ENCODE assay signal across 18 cellular contexts in genomic region chr2:32805104-32806095, GRCh38.
A peak's percentile ranks its signal among the peaks of the same experiment; 100 is the strongest.
DNase-seq lines count a peak whose midpoint lies in the region; ATAC-seq, FAIRE-seq and TF ChIP-seq lines count a peak whose summit lies in the region.
"Had no signal": no experiment of that assay in that cellular context is flagged by ENCODE, and none has a peak within 500 bp of the region (broad histone marks: within the 10 kb centered on the region; RNA-seq: fewer than 3 reads in every experiment).

No MANE protein-coding gene starts in this region.

- H3K4me2 ChIP-seq in astrocyte (ENCODE audit: low read length) = peak overlapping the region; percentile 14

- no peak overlapping the region for H3K4me3 Mint-ChIP-seq in astrocyte (ENCODE audit: unreplicated experiment)
- H3K4me3 Mint-ChIP-seq: activated CD4-positive, alpha-beta T cell treated with anti-CD3 and anti-CD28 coated beads for 36 hours; activated T-cell treated with anti-CD3 and anti-CD28 coated beads, Interleukin-2, amount 50 U/mL, for 24 hours; T-helper 1 cell treated with Interleukin-12 subunit alpha and Interleukin-12 subunit beta and Interleukin-4 antibody, amounts not matched to agents 30 μg/mL and 1 μg/mL, for 36 hours had no signal

- H3K27me3 ChIP-seq in heart left ventricle (no peaks in the 10 kb centered on the region), right atrium auricular region (no peaks in the 10 kb centered on the region), astrocyte (ENCODE audit: insufficient read depth, low read length) (no peaks in the 10 kb centered on the region)
- H3K27me3 ChIP-seq: esophagus squamous epithelium had no signal

- TF ChIP-seq POLR2A in heart left ventricle (IDR thresholded peaks at IDR 0.05) = no peak

- no peak for TF ChIP-seq CTCF in heart left ventricle (IDR thresholded peaks at IDR 0.05)
- no peak for TF ChIP-seq CTCF in right atrium auricular region (IDR thresholded peaks at IDR 0.05)
- no peak for TF ChIP-seq CTCF in astrocyte (IDR thresholded peaks at IDR 0.05; ENCODE audit: insufficient read depth, low read depth, low read length)
- TF ChIP-seq CTCF in GM13977 (IDR thresholded peaks at IDR 0.05; ENCODE audit: extremely low read depth, insufficient read depth, missing control alignments) = no peak

- H2AFZ ChIP-seq in astrocyte (ENCODE audit: low read depth, low read length) = no peak overlapping the region

- peak overlapping the region in 9 of 12 donors; percentile 14 to 64 (median 45) for H3K27ac ChIP-seq in heart left ventricle
- peak overlapping the region in 1 of 2 donors; percentile 71 for H3K27ac ChIP-seq in right atrium auricular region
- no peak overlapping the region for H3K27ac ChIP-seq in astrocyte (ENCODE audit: low read depth, low read length)
- H3K27ac ChIP-seq: esophagus squamous epithelium had no signal

- ATAC-seq in heart left ventricle (peak in 3 of 4 donors; percentile 61 to 71 (median 69)), HG02870 (IDR thresholded peaks at IDR 0.05; ENCODE audit: unreplicated experiment) (no peak), GM21447 (IDR thresholded peaks at IDR 0.05; ENCODE audit: unreplicated experiment) (no peak)
- ATAC-seq in activated CD4-positive, CD25-positive, alpha-beta regulatory T cell treated with anti-CD3 and anti-CD28 coated beads, Interleukin-2, amount 50 U/mL, for 24 hours = no peak
- ATAC-seq: activated CD4-positive, alpha-beta T cell treated with anti-CD3 and anti-CD28 coated beads for 36 hours had no signal

- in situ Hi-C loops in GM13977 (cut with MboI; ENCODE audit: low pct_unique_long_range_greater_than_20kb, low sequenced_read_pairs, unreplicated experiment) = no loop called here

- no peaks in the 10 kb centered on the region for H4K20me1 ChIP-seq in astrocyte (ENCODE audit: insufficient read depth, low read length)

- peaks cover 0 to 2% (median 0%) of the 10 kb centered on the region in 9 donors for H3K36me3 ChIP-seq in heart left ventricle
- H3K36me3 ChIP-seq in right atrium auricular region = no peaks in the 10 kb centered on the region
- no peaks in the 10 kb centered on the region for H3K36me3 ChIP-seq in astrocyte (ENCODE audit: insufficient read depth, low read length)
- H3K36me3 ChIP-seq: esophagus squamous epithelium had no signal

- H3K4me3 ChIP-seq in heart left ventricle = no peak overlapping the region
- no peak overlapping the region for H3K4me3 ChIP-seq in right atrium auricular region
- no peak overlapping the region for H3K4me3 ChIP-seq in astrocyte (ENCODE audit: insufficient read depth, low read depth, low read length)
- H3K4me3 ChIP-seq: esophagus squamous epithelium had no signal

- no peaks in the 10 kb centered on the region for H3K79me2 ChIP-seq in astrocyte (ENCODE audit: insufficient read depth, low read length)

- peaks cover 8% of the 10 kb centered on the region for H3K4me1 Mint-ChIP-seq in astrocyte (ENCODE audit: low read depth, unreplicated experiment)
- H3K4me1 Mint-ChIP-seq: activated CD4-positive, alpha-beta T cell treated with anti-CD3 and anti-CD28 coated beads for 36 hours had no signal

- H3K9me3 ChIP-seq in heart left ventricle (no peaks in the 10 kb centered on the region), right atrium auricular region (no peaks in the 10 kb centered on the region), astrocyte (ENCODE audit: insufficient read depth, low read depth, low read length) (peaks cover 3% of the 10 kb centered on the region)
- H3K9me3 ChIP-seq: esophagus squamous epithelium had no signal

- no peak for FAIRE-seq in astrocyte (lab: Jason Lieb, UNC)
- FAIRE-seq: D721Med had no signal

- peaks cover 7% of the 10 kb centered on the region for H3K36me3 Mint-ChIP-seq in astrocyte (ENCODE audit: low read depth, unreplicated experiment)

- H3K4me1 ChIP-seq in heart left ventricle (peaks cover 0 to 30% (median 0%) of the 10 kb centered on the region in 12 donors), right atrium auricular region (no peaks in the 10 kb centered on the region), astrocyte (ENCODE audit: insufficient read depth, low read length) (peaks cover 10% of the 10 kb centered on the region)

- WGBS in heart left ventricle, 4 donors = 53 to 72% (median 62%) methylated on average over 4 of the region's 4 CpGs

- intact Hi-C loops in heart left ventricle (cut with DNase I) = no loop called here

- peak overlapping the region; percentile 34 for H3K27ac Mint-ChIP-seq in astrocyte (ENCODE audit: unreplicated experiment)
- H3K27ac Mint-ChIP-seq: activated CD4-positive, alpha-beta T cell treated with anti-CD3 and anti-CD28 coated beads for 36 hours; activated T-cell treated with anti-CD3 and anti-CD28 coated beads, Interleukin-2, amount 50 U/mL, for 24 hours; T-helper 1 cell treated with Interleukin-12 subunit alpha and Interleukin-12 subunit beta and Interleukin-4 antibody, amounts not matched to agents 30 μg/mL and 1 μg/mL, for 36 hours had no signal

- DNase-seq in heart left ventricle = no peak
- no peak for DNase-seq in right atrium auricular region (ENCODE audit: low spot score)
- DNase-seq in astrocyte (ENCODE audit: low read depth) = peak; percentile 45
- DNase-seq in islet precursor cell = peak; percentile 53
- DNase-seq in GM13977 (ENCODE audit: low spot score) = no peak
- DNase-seq: activated CD4-positive, alpha-beta T cell treated with anti-CD3 and anti-CD28 coated beads for 36 hours; activated T-cell treated with anti-CD3 and anti-CD28 coated beads, Interleukin-2, amount 50 U/mL, for 24 hours; esophagus squamous epithelium; midbrain; NCI-H1092; NCI-H446; occipital lobe; OCI-M1 had no signal

- H3K27me3 Mint-ChIP-seq in astrocyte (ENCODE audit: low read depth, unreplicated experiment) = no peaks in the 10 kb centered on the region
- H3K27me3 Mint-ChIP-seq: activated CD4-positive, alpha-beta T cell treated with anti-CD3 and anti-CD28 coated beads for 36 hours; activated T-cell treated with anti-CD3 and anti-CD28 coated beads, Interleukin-2, amount 50 U/mL, for 24 hours had no signal

- no peak overlapping the region for H3K9ac ChIP-seq in astrocyte (ENCODE audit: low read length)

- no peaks in the 10 kb centered on the region for H3K9me3 Mint-ChIP-seq in astrocyte (ENCODE audit: unreplicated experiment)
- H3K9me3 Mint-ChIP-seq: activated T-cell treated with anti-CD3 and anti-CD28 coated beads, Interleukin-2, amount 50 U/mL, for 24 hours; T-helper 1 cell treated with Interleukin-12 subunit alpha and Interleukin-12 subunit beta and Interleukin-4 antibody, amounts not matched to agents 30 μg/mL and 1 μg/mL, for 36 hours had no signal

Comparison
In these comparisons a context has a peak if more than half of its experiments do, and no peak if none do; other contexts are left out.
1. ATAC-seq: peak in heart left ventricle (3 of 4); none in HG02870 (single experiment), GM21447 (single experiment) and activated CD4-positive, CD25-positive, alpha-beta regulatory T cell treated with anti-CD3 and anti-CD28 coated beads, Interleukin-2, amount 50 U/mL, for 24 hours (0 of 2).
2. DNase-seq: peak in astrocyte (single experiment) and islet precursor cell (single experiment); none in heart left ventricle (0 of 5), right atrium auricular region (single experiment) and GM13977 (single experiment).